ENCODE assay signal across 28 cellular contexts in the genomic region with DNA sequence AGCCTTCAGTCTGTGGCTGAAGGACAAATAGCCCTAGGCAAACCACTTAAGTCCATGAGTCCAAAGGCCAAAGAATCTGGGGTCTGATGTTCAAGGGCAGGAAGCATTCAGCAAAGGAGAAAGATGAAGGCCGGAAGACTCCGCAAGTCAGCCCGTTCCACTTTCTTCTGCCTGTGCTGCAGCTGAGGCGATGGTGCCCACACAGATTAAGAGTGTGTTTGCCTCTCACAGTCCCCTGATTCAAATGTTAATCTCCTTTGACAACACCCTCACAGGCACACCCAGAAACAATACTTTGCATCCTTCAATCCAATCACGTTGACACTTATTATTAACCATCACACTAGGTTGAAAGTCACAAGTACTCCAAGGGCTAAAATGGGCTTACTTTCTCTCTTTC.
"Had no signal": no experiment of that assay in that cellular context is flagged by ENCODE, and none has a peak within 500 bp of the region (broad histone marks: within the 10 kb centered on the region; RNA-seq: fewer than 3 reads in every experiment).

No MANE protein-coding gene starts in this region.

- H3K27ac ChIP-seq: left lung, lower lobe of right lung, neutrophil, ovary, right atrium auricular region, right lobe of liver, tibial nerve, uterus had no signal

- H3K27ac Mint-ChIP-seq: naive thymus-derived CD8-positive, alpha-beta T cell; nephron; progenitor cell of endocrine pancreas; stimulated activated memory B cell treated with anti-CD40 and anti-IgM and Interleukin-4, amounts not matched to agents 10 μg/mL and 1 μg/mL and 100 μg/mL, for 72 hours; type B pancreatic cell had no signal

- H3K4me3 Mint-ChIP-seq: naive thymus-derived CD8-positive, alpha-beta T cell; nephron; neural crest cell; stimulated activated memory B cell treated with anti-CD40 and anti-IgM and Interleukin-4, amounts not matched to agents 10 μg/mL and 1 μg/mL and 100 μg/mL, for 72 hours; stimulated activated naive CD8-positive, alpha-beta T cell treated with anti-CD3 and anti-CD28 coated beads, Interleukin-15, amount 100 ng/mL, for 72 hours; type B pancreatic cell had no signal

- H3K27me3 ChIP-seq: left lung, neutrophil, ovary, right atrium auricular region, right lobe of liver, tibial nerve, uterus had no signal

- H3K9me3 ChIP-seq: left lung, lower lobe of right lung, neutrophil, ovary, right lobe of liver, tibial nerve, uterus had no signal

- ATAC-seq: left colon; left lung; lower lobe of right lung; naive thymus-derived CD8-positive, alpha-beta T cell; right lobe of liver; stimulated activated memory B cell treated with anti-CD40 and anti-IgM and Interleukin-4, amounts not matched to agents 10 μg/mL and 1 μg/mL and 100 μg/mL, for 72 hours; stimulated activated naive CD8-positive, alpha-beta T cell treated with anti-CD3 and anti-CD28 coated beads, Interleukin-15, amount 100 ng/mL, for 72 hours had no signal

- DNase-seq: hypothalamus; islet precursor cell; kidney glomerular epithelial cell; left colon; left lung; lower lobe of right lung; mammary epithelial cell; mesenchymal stem cell; naive thymus-derived CD8-positive, alpha-beta T cell; ovary; right lobe of liver; stimulated activated CD4-positive, alpha-beta T cell treated with anti-CD3 and anti-CD28 coated beads, Interleukin-1b, Interleukin-23, amount 100 ng/mL, for 48 hours; stimulated activated CD4-positive, alpha-beta T cell treated with anti-CD3 and anti-CD28 coated beads, Interleukin-2, amount 100 ng/mL, for 48 hours; stimulated activated CD4-positive, alpha-beta T cell treated with anti-CD3 and anti-CD28 coated beads, Interleukin-4, amount 100 ng/mL, for 4 hours; stimulated activated CD8-positive, alpha-beta memory T cell treated with anti-CD3 and anti-CD28 coated beads, Interleukin-4, amount 100 ng/mL, for 48 hours; stimulated activated naive CD4-positive, alpha-beta T cell treated with Interleukin-2 at 50 U/mL for 16 hours; stimulated activated naive CD8-positive, alpha-beta T cell treated with anti-CD3 and anti-CD28 coated beads, Interleukin-15, amount 100 ng/mL, for 72 hours; substantia nigra; uterus had no signal

- H3K36me3 Mint-ChIP-seq: naive thymus-derived CD8-positive, alpha-beta T cell; stimulated activated memory B cell treated with anti-CD40 and anti-IgM and Interleukin-4, amounts not matched to agents 10 μg/mL and 1 μg/mL and 100 μg/mL, for 72 hours; type B pancreatic cell had no signal

- H3K36me3 ChIP-seq: left lung, lower lobe of right lung, neutrophil, ovary, right atrium auricular region, right lobe of liver, tibial nerve, uterus had no signal

- H3K4me1 ChIP-seq: left lung, lower lobe of right lung, right atrium auricular region, right lobe of liver, uterus had no signal

- H3K4me1 Mint-ChIP-seq: naive thymus-derived CD8-positive, alpha-beta T cell; nephron; stimulated activated memory B cell treated with anti-CD40 and anti-IgM and Interleukin-4, amounts not matched to agents 10 μg/mL and 1 μg/mL and 100 μg/mL, for 72 hours; stimulated activated naive CD8-positive, alpha-beta T cell treated with anti-CD3 and anti-CD28 coated beads, Interleukin-15, amount 100 ng/mL, for 72 hours had no signal

- H3K4me3 ChIP-seq: left lung, lower lobe of right lung, ovary, right atrium auricular region, right lobe of liver, smooth muscle cell, tibial nerve, uterus had no signal

- H3K9me3 Mint-ChIP-seq: nephron, neural crest cell, type B pancreatic cell had no signal

- H3K4me2 ChIP-seq: smooth muscle cell had no signal

- H3K27me3 Mint-ChIP-seq: naive thymus-derived CD8-positive, alpha-beta T cell; progenitor cell of endocrine pancreas; stimulated activated memory B cell treated with anti-CD40 and anti-IgM and Interleukin-4, amounts not matched to agents 10 μg/mL and 1 μg/mL and 100 μg/mL, for 72 hours; stimulated activated naive CD8-positive, alpha-beta T cell treated with anti-CD3 and anti-CD28 coated beads, Interleukin-15, amount 100 ng/mL, for 72 hours; type B pancreatic cell had no signal
